ENCODE assay signal across 24 cellular contexts in the genomic region with DNA sequence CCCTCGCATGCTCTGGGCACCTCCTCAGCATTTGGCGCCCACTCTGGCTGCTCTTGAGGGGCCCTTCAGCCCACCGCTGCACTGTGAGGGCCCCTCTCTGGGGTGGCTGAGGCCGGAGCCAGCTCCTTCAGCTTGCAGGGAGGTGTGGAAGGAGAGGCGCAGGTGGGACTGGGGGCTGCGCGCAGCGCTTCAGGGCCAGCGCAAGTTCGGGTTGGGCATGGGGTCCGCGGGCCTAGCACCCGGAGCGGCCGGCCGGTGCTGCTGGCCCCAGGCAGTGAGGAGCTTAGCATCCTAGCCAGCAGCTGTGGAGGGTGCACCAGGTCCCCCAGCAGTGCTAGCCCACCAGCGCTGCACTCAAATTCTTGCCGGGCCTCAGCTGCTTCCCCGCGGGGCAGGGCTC.
"Had no signal": no experiment of that assay in that cellular context is flagged by ENCODE, and none has a peak within 500 bp of the region (broad histone marks: within the 10 kb centered on the region; RNA-seq: fewer than 3 reads in every experiment).

No MANE protein-coding gene starts in this region.

- H3K27ac ChIP-seq: colonic mucosa, coronary artery, dorsolateral prefrontal cortex, epithelial cell of prostate, esophagus muscularis mucosa, esophagus squamous epithelium, foreskin keratinocyte, gastrocnemius medialis, gastroesophageal sphincter, heart left ventricle, heart right ventricle had no signal

- H3K27me3 ChIP-seq: colonic mucosa, dorsolateral prefrontal cortex, esophagus muscularis mucosa, esophagus squamous epithelium, foreskin keratinocyte, gastrocnemius medialis, gastroesophageal sphincter, heart left ventricle, heart right ventricle had no signal

- DNase-seq: colonic mucosa; cortex of kidney; dermis blood vessel endothelial cell; dorsolateral prefrontal cortex; effector CD4-positive, alpha-beta T cell; effector CD8-positive, alpha-beta T cell; effector memory CD4-positive, alpha-beta T cell; effector memory CD8-positive, alpha-beta T cell; endodermal cell; erythroblast; esophagus squamous epithelium; foreskin fibroblast; foreskin keratinocyte; foreskin melanocyte; gastrocnemius medialis; glutamatergic neuron; head of caudate nucleus; heart left ventricle; heart right ventricle had no signal

- H3K36me3 ChIP-seq: colonic mucosa, esophagus muscularis mucosa, esophagus squamous epithelium, gastrocnemius medialis, gastroesophageal sphincter, heart left ventricle, heart right ventricle had no signal

- H3K4me3 ChIP-seq: colonic mucosa, coronary artery, dorsolateral prefrontal cortex, esophagus muscularis mucosa, esophagus squamous epithelium, gastrocnemius medialis, gastroesophageal sphincter, heart left ventricle, heart right ventricle had no signal

- H3K4me1 ChIP-seq: colonic mucosa, esophagus muscularis mucosa, esophagus squamous epithelium, foreskin keratinocyte, gastrocnemius medialis, gastroesophageal sphincter, heart left ventricle, heart right ventricle had no signal

- H3K9me3 ChIP-seq: colonic mucosa, esophagus muscularis mucosa, esophagus squamous epithelium, gastrocnemius medialis, gastroesophageal sphincter, heart left ventricle had no signal

- ATAC-seq: effector memory CD8-positive, alpha-beta T cell; esophagus mucosa; foreskin keratinocyte; gastrocnemius medialis; gastroesophageal sphincter; heart left ventricle; heart right ventricle had no signal
